ENCODE assay signal across 8 cellular contexts in the genomic region with DNA sequence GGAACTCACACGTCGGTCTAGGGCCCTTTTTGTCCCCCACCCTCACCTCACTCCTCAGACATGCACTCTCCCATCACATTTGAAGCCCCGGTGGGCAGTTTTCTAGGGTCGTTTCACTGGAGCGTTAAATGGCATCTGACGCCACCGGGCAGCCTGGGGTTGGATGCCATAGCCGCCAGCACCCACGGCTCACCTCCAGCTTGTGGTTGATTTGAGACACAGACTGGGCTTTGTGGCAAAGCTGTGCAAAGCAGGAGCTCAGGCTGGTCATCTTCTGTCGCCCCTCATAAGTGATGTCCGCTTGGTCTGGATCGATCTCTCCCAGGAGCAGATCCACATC. TPM values are rescaled to one million over a fixed set of nuclear protein-coding genes. Genes with fewer than 3 reads are reported as not detected.
DNase-seq lines count a peak whose midpoint lies in the region; ATAC-seq and TF ChIP-seq lines count a peak whose summit lies in the region.

No MANE protein-coding gene starts in this region.

- H3K27me3 Mint-ChIP-seq in activated T-cell treated with anti-CD3 and anti-CD28 coated beads, Interleukin-2, amount 50 U/mL, for 4 hours (ENCODE audit: low read depth), result peaks cover 2% of the 10 kb centered on the region
- no peaks in the 10 kb centered on the region for H3K27me3 Mint-ChIP-seq in endodermal cell (ENCODE audit: insufficient read depth)
- H3K27me3 Mint-ChIP-seq in natural killer cell treated with Interleukin-12 subunit alpha and Interleukin-12 subunit beta and Interleukin-15 and Interleukin-18, amount 100 ng/mL, for 72 hours, result peaks cover 0 to 3% of the 10 kb centered on the region in 2 donors

- peaks cover 44% of the 10 kb centered on the region for H3K4me1 Mint-ChIP-seq in activated T-cell treated with anti-CD3 and anti-CD28 coated beads, Interleukin-2, amount 50 U/mL, for 4 hours (ENCODE audit: low read depth)
- peaks cover 14% of the 10 kb centered on the region for H3K4me1 Mint-ChIP-seq in endodermal cell
- peaks cover 42 to 54% of the 10 kb centered on the region in 2 donors for H3K4me1 Mint-ChIP-seq in natural killer cell treated with Interleukin-12 subunit alpha and Interleukin-12 subunit beta and Interleukin-15 and Interleukin-18, amount 100 ng/mL, for 72 hours (ENCODE audit: low read depth in 2 of 2)

- H3K36me3 ChIP-seq in Peyer's patch (peaks cover 0 to 14% (median 0%) of the 10 kb centered on the region in 3 donors), endodermal cell (ENCODE audit: control insufficient read depth, insufficient read depth, low read length) (peaks cover 31% of the 10 kb centered on the region)

- in situ Hi-C loops in GM13977 (cut with MboI; ENCODE audit: low pct_unique_long_range_greater_than_20kb, low sequenced_read_pairs, unreplicated experiment), result no loop called here

- H3K27ac Mint-ChIP-seq in endodermal cell, result peak overlapping the region; percentile 97
- H3K27ac Mint-ChIP-seq in natural killer cell treated with Interleukin-12 subunit alpha and Interleukin-12 subunit beta and Interleukin-15 and Interleukin-18, amount 100 ng/mL, for 72 hours, result peak overlapping the region; percentile 99

- no peak for TF ChIP-seq CTCF in Peyer's patch (IDR thresholded peaks at IDR 0.05)
- TF ChIP-seq CTCF in endodermal cell (conservative IDR thresholded peaks at IDR 0.05), result no peak
- no peak for TF ChIP-seq CTCF in GM13977 (IDR thresholded peaks at IDR 0.05; ENCODE audit: extremely low read depth, insufficient read depth, missing control alignments)

- H3K36me3 Mint-ChIP-seq in activated T-cell treated with anti-CD3 and anti-CD28 coated beads, Interleukin-2, amount 50 U/mL, for 4 hours (ENCODE audit: insufficient read depth), result peaks cover 17% of the 10 kb centered on the region
- H3K36me3 Mint-ChIP-seq in endodermal cell (ENCODE audit: low read depth), result peaks cover 30% of the 10 kb centered on the region
- peaks cover 8% of the 10 kb centered on the region for H3K36me3 Mint-ChIP-seq in natural killer cell treated with Interleukin-12 subunit alpha and Interleukin-12 subunit beta and Interleukin-15 and Interleukin-18, amount 100 ng/mL, for 72 hours

- peak; percentile 2 for ATAC-seq in activated T-cell treated with anti-CD3 and anti-CD28 coated beads, Interleukin-2, amount 50 U/mL, for 4 hours
- peak; percentile 25 for ATAC-seq in HG02943 (IDR thresholded peaks at IDR 0.05; ENCODE audit: low read depth, unreplicated experiment)
- peak; percentile 3 to 22 for ATAC-seq in natural killer cell treated with Interleukin-12 subunit alpha and Interleukin-12 subunit beta and Interleukin-15 and Interleukin-18, amount 100 ng/mL, for 72 hours

- H3K4me3 ChIP-seq in Peyer's patch (peak overlapping the region; percentile 82 to 95 (median 88)), endodermal cell (ENCODE audit: low read length) (peak overlapping the region; percentile 97)

- H3K9me3 Mint-ChIP-seq in activated T-cell treated with anti-CD3 and anti-CD28 coated beads, Interleukin-2, amount 50 U/mL, for 4 hours, result no peaks in the 10 kb centered on the region
- peaks cover 17% of the 10 kb centered on the region for H3K9me3 Mint-ChIP-seq in endodermal cell
- no peaks in the 10 kb centered on the region for H3K9me3 Mint-ChIP-seq in natural killer cell treated with Interleukin-12 subunit alpha and Interleukin-12 subunit beta and Interleukin-15 and Interleukin-18, amount 100 ng/mL, for 72 hours

- 3 to 5% methylated on average over 10 to 12 of the region's 12 CpGs for WGBS in endodermal cell (ENCODE audit: insufficient coverage in 1 of 2, insufficient read length in 1 of 2), 2 experiments

- H3K4me1 ChIP-seq in Peyer's patch (peaks cover 0 to 28% (median 7%) of the 10 kb centered on the region in 4 donors), endodermal cell (ENCODE audit: control insufficient read depth, insufficient read depth, low read length) (no peaks in the 10 kb centered on the region)

- TF ChIP-seq POLR2A in Peyer's patch (IDR thresholded peaks at IDR 0.05), result no peak

- H3K27me3 ChIP-seq in Peyer's patch (no peaks in the 10 kb centered on the region), endodermal cell (ENCODE audit: control insufficient read depth, insufficient read depth, low read length, poor library complexity, severe bottlenecking) (no peaks in the 10 kb centered on the region)

- H3K27ac ChIP-seq in Peyer's patch (peak overlapping the region; percentile 83 to 92 (median 89)), endodermal cell (ENCODE audit: low read depth, low read length) (peak overlapping the region; percentile 65)

- H3K4me3 Mint-ChIP-seq in activated T-cell treated with anti-CD3 and anti-CD28 coated beads, Interleukin-2, amount 50 U/mL, for 4 hours, result peak overlapping the region; percentile 99
- H3K4me3 Mint-ChIP-seq in endodermal cell, result peak overlapping the region; percentile 94
- peak overlapping the region; percentile 99 for H3K4me3 Mint-ChIP-seq in natural killer cell treated with Interleukin-12 subunit alpha and Interleukin-12 subunit beta and Interleukin-15 and Interleukin-18, amount 100 ng/mL, for 72 hours

- H3K9ac ChIP-seq in endodermal cell (ENCODE audit: extremely low read depth, low read length, poor library complexity, severe bottlenecking), result peak overlapping the region; percentile 65

- H3K9me3 ChIP-seq in Peyer's patch (no peaks in the 10 kb centered on the region), endodermal cell (ENCODE audit: control insufficient read depth, low read length) (peaks cover 16% of the 10 kb centered on the region)

- DNase-seq in activated T-cell treated with anti-CD3 and anti-CD28 coated beads, Interleukin-2, amount 50 U/mL, for 4 hours, result no peak
- DNase-seq in activated T-cell treated with anti-CD3 and anti-CD28 coated beads, Interleukin-2, amount 50 U/mL, for 1 hour, result no peak
- DNase-seq in Peyer's patch (peak in 2 of 3 donors; percentile 18 to 50), endodermal cell (no peak), NCI-H2081 (lab: John Stamatoyannopoulos, UW) (no peak), GM13977 (ENCODE audit: low spot score) (no peak)
- no peak for DNase-seq in natural killer cell treated with Interleukin-12 subunit alpha and Interleukin-12 subunit beta and Interleukin-15 and Interleukin-18, amount 100 ng/mL, for 72 hours (ENCODE audit: low spot score)

RNA-seq across cellular contexts. Expression of gene GOPC, which starts 0.5 kb away (rescaled TPM):
- total RNA-seq in activated T-cell treated with anti-CD3 and anti-CD28 coated beads, Interleukin-2, amount 50 U/mL, for 4 hours, result 10 to 100 TPM; 20.7 to 21.3 (median 20.9) TPM
- total RNA-seq in Peyer's patch (10 to 100 TPM; 16.6 to 23.9 (median 18.4) TPM), endodermal cell (10 to 100 TPM; 28.4 to 30.3 TPM)
- polyA plus RNA-seq in endodermal cell (2013, experiment 1 of 2), result 23.3 TPM
- polyA plus RNA-seq in endodermal cell (2013, experiment 2 of 2), result 22.4 TPM
- total RNA-seq in natural killer cell treated with Interleukin-12 subunit alpha and Interleukin-12 subunit beta and Interleukin-15 and Interleukin-18, amount 100 ng/mL, for 72 hours, result 10 to 100 TPM; 19.0 to 21.6 TPM

Comparison
In these comparisons a context has a peak if more than half of its experiments do, and no peak if none do; other contexts are left out.
1. DNase-seq: peak in Peyer's patch (2 of 3); none in activated T-cell treated with anti-CD3 and anti-CD28 coated beads, Interleukin-2, amount 50 U/mL, for 4 hours (single experiment), activated T-cell treated with anti-CD3 and anti-CD28 coated beads, Interleukin-2, amount 50 U/mL, for 1 hour (single experiment), endodermal cell (single experiment), natural killer cell treated with Interleukin-12 subunit alpha and Interleukin-12 subunit beta and Interleukin-15 and Interleukin-18, amount 100 ng/mL, for 72 hours (single experiment), NCI-H2081 (0 of 2) and GM13977 (single experiment).
2. Peak in every context shown above with its lines, with median percentiles within 50 percentile points of each other: ATAC-seq and H3K4me3 Mint-ChIP-seq.